Comparison of ENCODE assay signal across 2 cellular contexts in the genomic region with DNA sequence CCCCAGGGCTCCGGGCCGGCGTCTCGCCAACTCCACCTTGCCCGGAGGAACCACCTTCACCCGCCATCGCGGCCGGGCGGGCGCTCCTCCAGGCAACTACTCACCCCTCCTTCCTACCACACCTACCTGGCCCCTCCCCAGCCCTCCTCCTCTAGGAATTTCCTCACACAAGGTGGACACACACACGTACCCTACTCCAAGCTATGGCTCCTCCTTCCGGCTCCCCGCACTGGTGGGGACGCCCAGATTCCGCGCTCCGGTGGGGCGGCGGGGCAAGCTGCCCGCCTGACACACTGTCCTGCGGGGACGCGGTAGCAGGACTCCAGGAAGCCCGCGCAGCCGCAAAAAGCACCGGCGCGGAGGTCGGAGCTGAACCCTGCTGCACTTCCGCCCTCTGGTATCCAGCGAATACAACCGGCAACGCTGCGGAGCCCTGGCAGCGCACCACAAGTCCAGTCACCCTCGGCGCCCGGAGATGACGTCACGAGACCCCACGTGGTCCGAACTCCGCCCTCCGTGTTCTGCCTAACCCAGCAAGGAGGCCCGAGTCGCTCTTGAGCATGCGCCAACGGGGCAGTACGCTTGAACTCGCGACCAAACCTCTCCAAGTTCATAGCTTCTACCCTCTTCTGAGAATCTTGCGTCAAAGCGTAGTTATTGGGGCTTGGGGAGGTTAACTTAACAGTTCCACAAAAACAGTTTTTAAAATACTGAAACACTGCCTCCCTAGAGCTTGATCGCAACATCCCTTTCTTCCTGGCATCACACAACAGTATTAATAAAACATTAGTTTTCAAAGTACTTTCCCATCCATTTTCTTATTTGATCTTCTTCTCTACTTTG.
TF ChIP-seq lines count a peak whose summit lies in the region.

ATG5 (minus strand) TSS at position 425 of the 843 bp plus-strand sequence. CDS start 9,552 bp downstream, outside the sequence.

TF ChIP-seq in HCT116, 20 proteins besides CTCF, POLR2A, EP300 and RAD21 (continued from another document):
- TF ChIP-seq SRF (IDR thresholded peaks at IDR 0.05; ENCODE audit: low read depth) (peak; percentile 96), ZNF274 (IDR thresholded peaks at IDR 0.05; ENCODE audit: low read depth, low read length) (no peak), MAX (IDR thresholded peaks at IDR 0.05) (peak; percentile 96), SP1 (IDR thresholded peaks at IDR 0.05; ENCODE audit: low read depth) (peak; percentile 76), EZH2phosphoT487 (IDR thresholded peaks at IDR 0.05; ENCODE audit: borderline replicate concordance) (no peak), CBX3 (IDR thresholded peaks at IDR 0.05; ENCODE audit: low read depth) (peak; percentile 94), ZFX (IDR thresholded peaks at IDR 0.05) (0 out of 2 replicates have a peak, but pooled peaks have one; percentile 18), ELF1 (IDR thresholded peaks at IDR 0.05; ENCODE audit: borderline replicate concordance, low read depth) (peak; percentile 90), EGR1 (IDR thresholded peaks at IDR 0.05; ENCODE audit: low read depth) (no peak), YY1 (IDR thresholded peaks at IDR 0.05; ENCODE audit: extremely low read depth, insufficient replicate concordance, low read depth, low read length) (peak; percentile 46)
- TF ChIP-seq, protein P1, sequence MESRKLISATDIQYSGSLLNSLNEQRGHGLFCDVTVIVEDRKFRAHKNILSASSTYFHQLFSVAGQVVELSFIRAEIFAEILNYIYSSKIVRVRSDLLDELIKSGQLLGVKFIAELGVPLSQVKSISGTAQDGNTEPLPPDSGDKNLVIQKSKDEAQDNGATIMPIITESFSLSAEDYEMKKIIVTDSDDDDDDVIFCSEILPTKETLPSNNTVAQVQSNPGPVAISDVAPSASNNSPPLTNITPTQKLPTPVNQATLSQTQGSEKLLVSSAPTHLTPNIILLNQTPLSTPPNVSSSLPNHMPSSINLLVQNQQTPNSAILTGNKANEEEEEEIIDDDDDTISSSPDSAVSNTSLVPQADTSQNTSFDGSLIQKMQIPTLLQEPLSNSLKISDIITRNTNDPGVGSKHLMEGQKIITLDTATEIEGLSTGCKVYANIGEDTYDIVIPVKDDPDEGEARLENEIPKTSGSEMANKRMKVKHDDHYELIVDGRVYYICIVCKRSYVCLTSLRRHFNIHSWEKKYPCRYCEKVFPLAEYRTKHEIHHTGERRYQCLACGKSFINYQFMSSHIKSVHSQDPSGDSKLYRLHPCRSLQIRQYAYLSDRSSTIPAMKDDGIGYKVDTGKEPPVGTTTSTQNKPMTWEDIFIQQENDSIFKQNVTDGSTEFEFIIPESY (IDR thresholded peaks at IDR 0.05; ENCODE audit: extremely low read depth, insufficient replicate concordance, low read length) = no peak

TF ChIP-seq in neural cell, 6 proteins besides CTCF, POLR2A, EP300 and RAD21 (continued from another document):
- TF ChIP-seq, protein P2, sequence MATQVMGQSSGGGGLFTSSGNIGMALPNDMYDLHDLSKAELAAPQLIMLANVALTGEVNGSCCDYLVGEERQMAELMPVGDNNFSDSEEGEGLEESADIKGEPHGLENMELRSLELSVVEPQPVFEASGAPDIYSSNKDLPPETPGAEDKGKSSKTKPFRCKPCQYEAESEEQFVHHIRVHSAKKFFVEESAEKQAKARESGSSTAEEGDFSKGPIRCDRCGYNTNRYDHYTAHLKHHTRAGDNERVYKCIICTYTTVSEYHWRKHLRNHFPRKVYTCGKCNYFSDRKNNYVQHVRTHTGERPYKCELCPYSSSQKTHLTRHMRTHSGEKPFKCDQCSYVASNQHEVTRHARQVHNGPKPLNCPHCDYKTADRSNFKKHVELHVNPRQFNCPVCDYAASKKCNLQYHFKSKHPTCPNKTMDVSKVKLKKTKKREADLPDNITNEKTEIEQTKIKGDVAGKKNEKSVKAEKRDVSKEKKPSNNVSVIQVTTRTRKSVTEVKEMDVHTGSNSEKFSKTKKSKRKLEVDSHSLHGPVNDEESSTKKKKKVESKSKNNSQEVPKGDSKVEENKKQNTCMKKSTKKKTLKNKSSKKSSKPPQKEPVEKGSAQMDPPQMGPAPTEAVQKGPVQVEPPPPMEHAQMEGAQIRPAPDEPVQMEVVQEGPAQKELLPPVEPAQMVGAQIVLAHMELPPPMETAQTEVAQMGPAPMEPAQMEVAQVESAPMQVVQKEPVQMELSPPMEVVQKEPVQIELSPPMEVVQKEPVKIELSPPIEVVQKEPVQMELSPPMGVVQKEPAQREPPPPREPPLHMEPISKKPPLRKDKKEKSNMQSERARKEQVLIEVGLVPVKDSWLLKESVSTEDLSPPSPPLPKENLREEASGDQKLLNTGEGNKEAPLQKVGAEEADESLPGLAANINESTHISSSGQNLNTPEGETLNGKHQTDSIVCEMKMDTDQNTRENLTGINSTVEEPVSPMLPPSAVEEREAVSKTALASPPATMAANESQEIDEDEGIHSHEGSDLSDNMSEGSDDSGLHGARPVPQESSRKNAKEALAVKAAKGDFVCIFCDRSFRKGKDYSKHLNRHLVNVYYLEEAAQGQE (IDR thresholded peaks at IDR 0.05; ENCODE audit: borderline replicate concordance) = no peak
- TF ChIP-seq SMC3 (conservative IDR thresholded peaks at IDR 0.05; ENCODE audit: poor library complexity) (peak; percentile 61), MXI1 (conservative IDR thresholded peaks at IDR 0.05; ENCODE audit: poor library complexity, severe bottlenecking) (peak; percentile 95), TAF1 (IDR thresholded peaks at IDR 0.05; ENCODE audit: low read depth) (no peak)
